In the genomic region with DNA sequence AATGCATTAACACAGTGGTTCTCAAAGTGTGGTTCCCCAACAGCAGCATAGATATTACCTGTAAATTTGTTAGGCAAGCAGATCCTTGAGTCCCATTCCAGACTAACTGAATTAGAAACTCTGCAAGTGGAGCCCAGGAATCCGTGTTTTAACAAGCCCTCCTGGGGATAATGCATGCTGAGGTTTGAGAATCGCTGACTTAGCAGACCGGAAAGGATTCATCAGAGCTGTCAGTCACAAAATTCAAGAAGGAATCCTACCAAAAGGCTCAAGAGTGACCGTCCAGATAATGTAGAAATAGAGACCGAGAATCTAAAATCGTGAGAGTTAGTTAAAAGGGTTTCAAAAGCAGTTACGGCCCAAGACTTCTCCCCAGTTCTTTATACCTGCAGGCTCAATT, we compare ENCODE assay signal across 20 cellular contexts.
"Had no signal": no experiment of that assay in that cellular context is flagged by ENCODE, and none has a peak within 500 bp of the region (broad histone marks: within the 10 kb centered on the region; RNA-seq: fewer than 3 reads in every experiment).

No MANE protein-coding gene starts in this region.

- H3K27ac ChIP-seq: HL-60, KMS-11, SJSA1 had no signal

- DNase-seq: Kasumi-1, MM.1S, NCI-H1092 treated with DMSO at 0.1 percent for 48 hours, NCI-H1436, NCI-H187 treated with DMSO at 0.1 percent for 48 hours, NCI-H2029 treated with DMSO at 0.1 percent for 48 hours, NCI-H2107, NCI-H2227 treated with DMSO at 0.1 percent for 48 hours, NCI-H524, NCI-H526 treated with DMSO at 0.1 percent for 48 hours, NCI-H748 treated with DMSO at 0.1 percent for 48 hours, Right ventricle myocardium superior, RPMI8226, SIG-M5, SK-N-SH had no signal

- H3K9ac ChIP-seq: KMS-11, SK-N-SH had no signal

- H3K4me1 ChIP-seq: SJSA1 had no signal

- FAIRE-seq: HTR-8/SVneo, RCC 7860 had no signal

- H3K4me3 ChIP-seq: SJSA1 had no signal

- H3K9me3 ChIP-seq: SJSA1, SK-N-SH had no signal

- H3K4me2 ChIP-seq: KMS-11, SK-N-SH had no signal

- H3K36me3 ChIP-seq: SJSA1 had no signal
